1 cellular context compared by ENCODE assay signal in the genomic region with DNA sequence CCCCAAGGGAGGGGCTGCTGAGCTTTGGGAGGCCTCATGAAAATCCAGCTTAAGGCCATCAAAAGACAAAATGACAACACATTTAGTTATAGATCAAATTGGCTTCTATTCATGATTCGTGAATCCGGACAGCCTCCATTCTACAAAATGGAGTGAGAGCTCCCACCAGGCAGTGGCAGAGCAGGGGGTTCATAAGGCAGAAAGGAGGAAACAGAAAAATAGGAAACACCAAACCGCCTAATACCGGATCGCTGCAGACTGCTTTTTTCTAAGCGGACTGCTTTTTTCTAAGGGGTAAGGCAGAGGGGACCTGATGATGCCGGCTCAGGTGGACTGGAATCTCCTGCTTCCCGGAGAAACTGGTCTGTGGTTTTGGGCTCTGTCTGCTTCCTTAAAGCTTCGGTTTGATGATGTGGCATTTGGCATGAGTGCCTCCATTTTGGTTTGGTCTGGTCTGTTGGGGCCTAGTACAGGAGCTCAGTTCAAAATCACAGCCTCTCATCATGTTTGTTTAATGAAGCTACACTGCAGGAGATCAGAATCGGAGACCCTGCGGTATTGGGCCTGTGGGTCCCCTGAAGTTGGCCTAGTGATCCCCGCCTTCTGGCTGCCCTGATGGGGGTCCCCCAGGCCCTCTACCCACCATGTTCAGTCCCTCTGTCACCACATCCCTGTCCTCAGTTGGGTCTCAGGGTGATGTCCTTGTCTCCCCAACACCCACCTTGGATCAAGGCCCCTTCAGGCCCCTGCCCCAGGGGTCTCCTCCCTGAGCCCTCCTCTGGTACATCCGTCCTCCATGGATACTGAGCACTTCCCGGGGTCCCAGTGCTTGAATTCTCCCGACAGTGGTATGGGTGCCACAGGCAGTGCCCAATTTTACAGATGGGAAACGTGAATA.
TF ChIP-seq lines count a peak whose summit lies in the region.

No MANE protein-coding gene starts in this region.

TF ChIP-seq in SK-N-SH, 30 proteins besides CTCF, POLR2A, EP300 and RAD21 (continued from another document):
- TF ChIP-seq, protein P1, sequence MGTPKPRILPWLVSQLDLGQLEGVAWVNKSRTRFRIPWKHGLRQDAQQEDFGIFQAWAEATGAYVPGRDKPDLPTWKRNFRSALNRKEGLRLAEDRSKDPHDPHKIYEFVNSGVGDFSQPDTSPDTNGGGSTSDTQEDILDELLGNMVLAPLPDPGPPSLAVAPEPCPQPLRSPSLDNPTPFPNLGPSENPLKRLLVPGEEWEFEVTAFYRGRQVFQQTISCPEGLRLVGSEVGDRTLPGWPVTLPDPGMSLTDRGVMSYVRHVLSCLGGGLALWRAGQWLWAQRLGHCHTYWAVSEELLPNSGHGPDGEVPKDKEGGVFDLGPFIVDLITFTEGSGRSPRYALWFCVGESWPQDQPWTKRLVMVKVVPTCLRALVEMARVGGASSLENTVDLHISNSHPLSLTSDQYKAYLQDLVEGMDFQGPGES (IDR thresholded peaks at IDR 0.05; ENCODE audit: low read depth, low read length): no peak
- TF ChIP-seq, protein P2, sequence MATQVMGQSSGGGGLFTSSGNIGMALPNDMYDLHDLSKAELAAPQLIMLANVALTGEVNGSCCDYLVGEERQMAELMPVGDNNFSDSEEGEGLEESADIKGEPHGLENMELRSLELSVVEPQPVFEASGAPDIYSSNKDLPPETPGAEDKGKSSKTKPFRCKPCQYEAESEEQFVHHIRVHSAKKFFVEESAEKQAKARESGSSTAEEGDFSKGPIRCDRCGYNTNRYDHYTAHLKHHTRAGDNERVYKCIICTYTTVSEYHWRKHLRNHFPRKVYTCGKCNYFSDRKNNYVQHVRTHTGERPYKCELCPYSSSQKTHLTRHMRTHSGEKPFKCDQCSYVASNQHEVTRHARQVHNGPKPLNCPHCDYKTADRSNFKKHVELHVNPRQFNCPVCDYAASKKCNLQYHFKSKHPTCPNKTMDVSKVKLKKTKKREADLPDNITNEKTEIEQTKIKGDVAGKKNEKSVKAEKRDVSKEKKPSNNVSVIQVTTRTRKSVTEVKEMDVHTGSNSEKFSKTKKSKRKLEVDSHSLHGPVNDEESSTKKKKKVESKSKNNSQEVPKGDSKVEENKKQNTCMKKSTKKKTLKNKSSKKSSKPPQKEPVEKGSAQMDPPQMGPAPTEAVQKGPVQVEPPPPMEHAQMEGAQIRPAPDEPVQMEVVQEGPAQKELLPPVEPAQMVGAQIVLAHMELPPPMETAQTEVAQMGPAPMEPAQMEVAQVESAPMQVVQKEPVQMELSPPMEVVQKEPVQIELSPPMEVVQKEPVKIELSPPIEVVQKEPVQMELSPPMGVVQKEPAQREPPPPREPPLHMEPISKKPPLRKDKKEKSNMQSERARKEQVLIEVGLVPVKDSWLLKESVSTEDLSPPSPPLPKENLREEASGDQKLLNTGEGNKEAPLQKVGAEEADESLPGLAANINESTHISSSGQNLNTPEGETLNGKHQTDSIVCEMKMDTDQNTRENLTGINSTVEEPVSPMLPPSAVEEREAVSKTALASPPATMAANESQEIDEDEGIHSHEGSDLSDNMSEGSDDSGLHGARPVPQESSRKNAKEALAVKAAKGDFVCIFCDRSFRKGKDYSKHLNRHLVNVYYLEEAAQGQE (IDR thresholded peaks at IDR 0.05; ENCODE audit: low read depth, low read length): no peak
